22 cellular contexts compared by ENCODE assay signal in the genomic region with DNA sequence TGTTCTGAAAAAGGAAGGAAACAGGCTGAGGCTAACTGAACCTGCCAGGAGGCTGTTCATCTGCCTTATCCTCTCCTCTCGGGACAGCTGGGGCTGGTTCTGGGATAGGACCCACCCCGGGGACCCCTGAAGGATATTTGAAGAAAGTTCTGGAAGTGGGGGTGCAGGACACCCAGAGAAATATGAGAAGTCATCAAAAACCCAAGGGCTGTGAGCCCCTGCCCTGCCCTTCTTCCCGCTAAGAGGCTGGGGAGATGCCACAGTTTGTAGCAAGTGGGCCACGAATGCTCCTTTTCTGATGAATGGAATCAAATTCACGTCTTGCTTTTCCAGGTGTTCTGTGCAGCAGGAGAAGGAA.
"Had no signal": no experiment of that assay in that cellular context is flagged by ENCODE, and none has a peak within 500 bp of the region (broad histone marks: within the 10 kb centered on the region; RNA-seq: fewer than 3 reads in every experiment).

No MANE protein-coding gene starts in this region.

- H2AFZ ChIP-seq: hepatocyte had no signal

- H3K4me1 ChIP-seq: colonic mucosa, right atrium auricular region, sigmoid colon, testis, tibial nerve, upper lobe of right lung, vagina had no signal

- H3K27ac Mint-ChIP-seq: naive thymus-derived CD8-positive, alpha-beta T cell; stimulated activated naive B cell treated with anti-CD40 and anti-IgM and Interleukin-4, amounts not matched to agents 10 μg/mL and 1 μg/mL and 100 μg/mL, for 72 hours; stimulated activated naive CD8-positive, alpha-beta T cell treated with anti-CD3 and anti-CD28 coated beads, Interleukin-15, amount 100 ng/mL, for 72 hours had no signal

- H3K36me3 ChIP-seq: colonic mucosa, right atrium auricular region, vagina had no signal

- H3K27ac ChIP-seq: colonic mucosa, hepatocyte, neutrophil, right atrium auricular region, sigmoid colon, skin epidermis, testis, tibial nerve, upper lobe of right lung, vagina had no signal

- H3K9me3 Mint-ChIP-seq: naive thymus-derived CD8-positive, alpha-beta T cell; stimulated activated naive B cell treated with anti-CD40 and anti-IgM and Interleukin-4, amounts not matched to agents 10 μg/mL and 1 μg/mL and 100 μg/mL, for 72 hours; stimulated activated naive CD8-positive, alpha-beta T cell treated with anti-CD3 and anti-CD28 coated beads, Interleukin-15, amount 100 ng/mL, for 72 hours had no signal

- H3K4me2 ChIP-seq: hepatocyte had no signal

- H3K27me3 Mint-ChIP-seq: stimulated activated naive CD8-positive, alpha-beta T cell treated with anti-CD3 and anti-CD28 coated beads, Interleukin-15, amount 100 ng/mL, for 72 hours had no signal

- H3K4me1 Mint-ChIP-seq: naive thymus-derived CD8-positive, alpha-beta T cell; stimulated activated naive B cell treated with anti-CD40 and anti-IgM and Interleukin-4, amounts not matched to agents 10 μg/mL and 1 μg/mL and 100 μg/mL, for 72 hours; stimulated activated naive CD8-positive, alpha-beta T cell treated with anti-CD3 and anti-CD28 coated beads, Interleukin-15, amount 100 ng/mL, for 72 hours had no signal

- DNase-seq: colonic mucosa; dermis blood vessel endothelial cell; foreskin melanocyte; kidney; left cardiac atrium; left ventricle myocardium superior; mesendoderm; naive thymus-derived CD8-positive, alpha-beta T cell; sigmoid colon; stimulated activated CD4-positive, alpha-beta T cell treated with anti-CD3 and anti-CD28 coated beads, Interleukin-2, amount 100 ng/mL, for 24 hours; stimulated activated CD4-positive, alpha-beta T cell treated with anti-CD3 and anti-CD28 coated beads, Interleukin-4, amount 100 ng/mL, for 4 hours; stimulated activated naive B cell treated with anti-CD40 and anti-IgM and Interleukin-4, amounts not matched to agents 10 μg/mL and 1 μg/mL and 100 μg/mL, for 72 hours; stimulated activated naive CD8-positive, alpha-beta T cell treated with anti-CD3 and anti-CD28 coated beads, Interleukin-15, amount 100 ng/mL, for 72 hours; testis; upper lobe of right lung had no signal

- H3K79me2 ChIP-seq: hepatocyte had no signal

- H3K9me3 ChIP-seq: colonic mucosa, neutrophil, right atrium auricular region, sigmoid colon, testis, tibial nerve, upper lobe of right lung, vagina had no signal

- H3K4me3 ChIP-seq: colonic mucosa, hepatocyte, lung, right atrium auricular region, sigmoid colon, skin epidermis, testis, tibial nerve, upper lobe of right lung, vagina had no signal

- H3K27me3 ChIP-seq: colonic mucosa, hepatocyte, neutrophil, right atrium auricular region, sigmoid colon, testis, tibial nerve, upper lobe of right lung, vagina had no signal

- H3K4me3 Mint-ChIP-seq: naive thymus-derived CD8-positive, alpha-beta T cell; stimulated activated naive B cell treated with anti-CD40 and anti-IgM and Interleukin-4, amounts not matched to agents 10 μg/mL and 1 μg/mL and 100 μg/mL, for 72 hours; stimulated activated naive CD8-positive, alpha-beta T cell treated with anti-CD3 and anti-CD28 coated beads, Interleukin-15, amount 100 ng/mL, for 72 hours had no signal
